ENCODE assay signal across 27 cellular contexts in genomic region chr16:23209606-23210005, GRCh38. TPM values are rescaled to one million over a fixed set of nuclear protein-coding genes. Genes with fewer than 3 reads are reported as not detected.
"Had no signal": no experiment of that assay in that cellular context is flagged by ENCODE, and none has a peak within 500 bp of the region (broad histone marks: within the 10 kb centered on the region; RNA-seq: fewer than 3 reads in every experiment).

No MANE protein-coding gene starts in this region.

- H3K4me3 ChIP-seq: coronary artery, dorsolateral prefrontal cortex, esophagus squamous epithelium, gastrocnemius medialis, heart right ventricle, left lung, lower lobe of right lung had no signal

- H3K4me1 ChIP-seq: esophagus squamous epithelium, gastrocnemius medialis, heart right ventricle, left lung, lower lobe of right lung had no signal

- H3K27me3 ChIP-seq: gastrocnemius medialis, left lung had no signal

- H3K36me3 ChIP-seq: gastrocnemius medialis, heart right ventricle, left lung had no signal

- ATAC-seq: esophagus mucosa, gastrocnemius medialis, heart right ventricle, left lung, left ventricle myocardium superior, lower lobe of right lung had no signal

- H3K9me3 ChIP-seq: esophagus squamous epithelium, gastrocnemius medialis, heart right ventricle, left lung, lower lobe of right lung had no signal

- H3K27ac ChIP-seq: coronary artery, dorsolateral prefrontal cortex, epithelial cell of prostate, esophagus squamous epithelium, gastrocnemius medialis, heart right ventricle, left lung, lower lobe of right lung had no signal

- DNase-seq: dermis blood vessel endothelial cell; dorsolateral prefrontal cortex; effector CD4-positive, alpha-beta T cell; effector memory CD4-positive, alpha-beta T cell; erythroblast; esophagus squamous epithelium; foreskin fibroblast; foreskin melanocyte; gastrocnemius medialis; glutamatergic neuron; head of caudate nucleus; heart right ventricle; immature natural killer cell; islet precursor cell; kidney; kidney glomerular epithelial cell; left lung; left ventricle myocardium superior; lower lobe of right lung; mesenchymal stem cell had no signal

RNA-seq across cellular contexts. Expression of gene SCNN1G, which starts 27.1 kb away (rescaled TPM):
- total RNA-seq: endothelial cell of umbilical vein, glomerular endothelial cell, mesenteric fat pad, mesothelial cell of epicardium had no signal
- polyA plus RNA-seq: endothelial cell of umbilical vein, immature natural killer cell had no signal
